In the genomic region with DNA sequence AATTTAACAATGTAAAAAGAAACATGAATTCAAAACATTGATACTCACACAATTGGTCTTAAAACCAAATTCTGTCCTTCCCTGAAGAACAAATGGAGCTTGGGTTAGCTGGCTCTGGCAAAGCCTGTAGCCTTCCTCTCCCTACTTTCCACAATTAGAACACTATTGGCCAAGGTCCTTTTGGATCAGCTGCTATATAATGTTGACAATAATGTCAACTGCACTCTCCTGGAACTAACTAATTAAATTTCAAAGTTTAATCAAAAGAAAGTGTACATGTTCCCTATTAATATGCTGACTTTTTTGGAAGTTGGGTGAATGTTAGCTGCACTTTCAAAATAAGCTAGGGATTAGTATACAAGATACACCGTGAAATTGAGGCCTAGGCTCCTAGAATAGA, we compare ENCODE assay signal across 21 cellular contexts.
"Had no signal": no experiment of that assay in that cellular context is flagged by ENCODE, and none has a peak within 500 bp of the region (broad histone marks: within the 10 kb centered on the region; RNA-seq: fewer than 3 reads in every experiment).

No MANE protein-coding gene starts in this region.

- H3K4me1 ChIP-seq: breast epithelium, right lobe of liver, tibial nerve had no signal

- H3K27me3 ChIP-seq: breast epithelium, left lung, right lobe of liver, tibial nerve had no signal

- DNase-seq: activated CD4-positive, alpha-beta T cell treated with anti-CD3 and anti-CD28 coated beads for 4 hours; activated CD4-positive, alpha-beta T cell treated with anti-CD3 and anti-CD28 coated beads, Interleukin-2, amount 50 U/mL, for 4 hours; activated naive CD4-positive, alpha-beta T cell; activated T-cell treated with anti-CD3 and anti-CD28 coated beads for 4 hours; activated T-cell treated with anti-CD3 and anti-CD28 coated beads, Interleukin-2, amount 50 U/mL, for 72 hours; effector CD8-positive, alpha-beta T cell; kidney glomerular epithelial cell; left lung; mucosa of descending colon; right lobe of liver; small intestine; stimulated activated CD4-positive, alpha-beta T cell treated with anti-CD3 and anti-CD28 coated beads, Interleukin-4, amount 100 ng/mL, for 24 hours; stimulated activated CD8-positive, alpha-beta memory T cell treated with anti-CD3 and anti-CD28 coated beads, Interleukin-4, amount 100 ng/mL, for 48 hours; stimulated activated naive CD8-positive, alpha-beta T cell treated with anti-CD3 and anti-CD28 coated beads, Interleukin-15, amount 100 ng/mL, for 72 hours; T-helper 1 cell had no signal

- H3K9me3 ChIP-seq: breast epithelium, left lung, mucosa of descending colon, right lobe of liver, tibial nerve had no signal

- H3K36me3 ChIP-seq: breast epithelium, left lung, right lobe of liver, tibial nerve had no signal

- H3K4me3 ChIP-seq: breast epithelium, left lung, mucosa of descending colon, right lobe of liver, tibial nerve had no signal

- H3K27ac ChIP-seq: breast epithelium, epithelial cell of prostate, left lung, right lobe of liver, tibial nerve had no signal

- ATAC-seq: activated naive CD4-positive, alpha-beta T cell treated with anti-CD3 and anti-CD28 coated beads, Interleukin-2, amount 50 U/mL, for 72 hours; activated T-cell treated with anti-CD3 and anti-CD28 coated beads, Interleukin-2, amount 50 U/mL, for 72 hours; left lung; mucosa of descending colon; natural killer cell treated with Interleukin-12 subunit alpha and Interleukin-12 subunit beta and Interleukin-15 and Interleukin-18, amount 100 ng/mL, for 72 hours; right lobe of liver; stimulated activated memory B cell treated with anti-CD40 and anti-IgM and Interleukin-4, amounts not matched to agents 10 μg/mL and 1 μg/mL and 100 μg/mL, for 72 hours; stimulated activated naive CD8-positive, alpha-beta T cell treated with anti-CD3 and anti-CD28 coated beads, Interleukin-15, amount 100 ng/mL, for 72 hours had no signal
